15 cellular contexts compared by ENCODE assay signal in the genomic region with DNA sequence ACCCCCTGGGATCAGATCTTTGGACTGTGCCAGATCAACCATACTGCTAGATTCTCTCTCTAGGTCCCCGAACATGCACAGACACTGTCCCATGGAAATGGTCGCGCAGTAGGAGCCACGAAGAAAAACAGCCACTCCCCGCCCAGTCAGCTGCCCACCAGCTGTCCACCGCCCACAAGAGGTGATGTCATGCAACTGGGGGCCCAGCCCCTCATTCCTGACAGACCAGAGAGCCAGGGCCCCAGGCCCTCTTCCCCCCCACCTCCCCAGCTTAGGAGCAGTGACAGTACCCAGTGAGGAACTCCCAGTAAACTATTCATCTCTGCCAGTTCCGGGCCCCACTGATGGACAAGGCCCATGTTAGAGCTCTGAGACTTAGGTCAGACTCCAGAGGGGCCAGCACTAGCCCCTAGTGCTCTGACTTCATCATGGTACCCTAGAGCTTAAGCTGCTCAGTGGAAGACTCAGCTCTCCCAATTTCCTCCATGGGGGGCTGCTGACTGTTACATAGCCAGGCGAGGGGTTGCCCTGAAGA.
"Had no signal": no experiment of that assay in that cellular context is flagged by ENCODE, and none has a peak within 500 bp of the region (broad histone marks: within the 10 kb centered on the region; RNA-seq: fewer than 3 reads in every experiment).

No MANE protein-coding gene starts in this region.

- H3K9me3 ChIP-seq: body of pancreas, left ventricle myocardium inferior, sigmoid colon, spleen had no signal

- DNase-seq: activated CD4-positive, alpha-beta memory T cell treated with anti-CD3 and anti-CD28 coated beads for 36 hours; activated CD4-positive, alpha-beta T cell treated with anti-CD3 and anti-CD28 coated beads for 48 hours; activated gamma-delta T cell; activated naive CD4-positive, alpha-beta T cell treated with anti-CD3 and anti-CD28 coated beads, Interleukin-2, amount 50 U/mL, for 16 hours; anterior cingulate cortex; body of pancreas; effector CD4-positive, alpha-beta T cell; foreskin keratinocyte; left ventricle myocardium inferior; nephron progenitor cell; occipital lobe; sigmoid colon; spleen; stimulated activated CD4-positive, alpha-beta T cell treated with anti-CD3 and anti-CD28 coated beads, Interleukin-4, amount 100 ng/mL, for 24 hours; stimulated activated naive CD8-positive, alpha-beta T cell treated with anti-CD3 and anti-CD28 coated beads, Interleukin-15, Interleukin-2, amounts not matched to agents 100 U/mL and 50 U/mL, for 24 hours had no signal

- H3K9me3 Mint-ChIP-seq: activated CD4-positive, alpha-beta memory T cell treated with anti-CD3 and anti-CD28 coated beads for 36 hours; nephron progenitor cell had no signal

- H3K27ac ChIP-seq: body of pancreas, foreskin keratinocyte, left ventricle myocardium inferior, sigmoid colon, spleen had no signal

- H3K4me3 Mint-ChIP-seq: activated CD4-positive, alpha-beta memory T cell treated with anti-CD3 and anti-CD28 coated beads for 36 hours; nephron progenitor cell had no signal

- H3K36me3 ChIP-seq: left ventricle myocardium inferior had no signal

- H3K27ac Mint-ChIP-seq: activated CD4-positive, alpha-beta memory T cell treated with anti-CD3 and anti-CD28 coated beads for 36 hours; nephron progenitor cell had no signal

- H3K4me1 ChIP-seq: foreskin keratinocyte had no signal

- H3K4me3 ChIP-seq: body of pancreas, left ventricle myocardium inferior, sigmoid colon, spleen had no signal

- H3K27me3 ChIP-seq: body of pancreas had no signal

- H3K36me3 Mint-ChIP-seq: activated CD4-positive, alpha-beta memory T cell treated with anti-CD3 and anti-CD28 coated beads for 36 hours had no signal

- ATAC-seq: body of pancreas; foreskin keratinocyte; stimulated activated naive CD8-positive, alpha-beta T cell treated with anti-CD3 and anti-CD28 coated beads, Interleukin-15, Interleukin-2, amounts not matched to agents 100 U/mL and 50 U/mL, for 24 hours had no signal
